1 cellular context compared by ENCODE assay signal in genomic region chr17:82806645-82807044, GRCh38.
TF ChIP-seq lines count a peak whose summit lies in the region.

No MANE protein-coding gene starts in this region.

TF ChIP-seq in H1, 55 proteins besides CTCF, POLR2A, EP300 and RAD21:
- TF ChIP-seq RXRA (IDR thresholded peaks at IDR 0.05; ENCODE audit: insufficient read depth, low read depth, low read length) (no peak), KDM5A (IDR thresholded peaks at IDR 0.05; ENCODE audit: low read length) (no peak), ZNF274 (IDR thresholded peaks at IDR 0.05; ENCODE audit: borderline replicate concordance, extremely low read depth, low read length) (no peak), RNF2 (IDR thresholded peaks at IDR 0.05; ENCODE audit: borderline replicate concordance, low read depth, low read length, missing control alignments, poor library complexity, severe bottlenecking) (no peak), GABPA (IDR thresholded peaks at IDR 0.05; ENCODE audit: borderline replicate concordance, insufficient read depth, low read length) (no peak), CBX8 (IDR thresholded peaks at IDR 0.05; ENCODE audit: borderline replicate concordance, low read depth, low read length) (no peak), SIX5 (IDR thresholded peaks at IDR 0.05; ENCODE audit: low read depth, low read length) (no peak), CREB1 (IDR thresholded peaks at IDR 0.05) (no peak), CTBP2 (IDR thresholded peaks at IDR 0.05; ENCODE audit: borderline replicate concordance, insufficient read depth, insufficient read length, low read length) (no peak), SP2 (IDR thresholded peaks at IDR 0.05; ENCODE audit: low read length) (no peak), HDAC2 (IDR thresholded peaks at IDR 0.05; ENCODE audit: borderline replicate concordance in 1 of 2, low read depth in 2 of 2, low read length in 2 of 2) (no peak), TCF12 (IDR thresholded peaks at IDR 0.05; ENCODE audit: low read depth, low read length) (no peak), POU5F1 (IDR thresholded peaks at IDR 0.05; ENCODE audit: low read depth, low read length) (no peak), ATF3 (IDR thresholded peaks at IDR 0.05; ENCODE audit: insufficient read depth, low read depth, low read length) (no peak), TBP (IDR thresholded peaks at IDR 0.05; ENCODE audit: low read depth, low read length) (no peak)
